ENCODE assay signal across 11 cellular contexts in genomic region chr11:48043111-48043997, GRCh38.
DNase-seq lines count a peak whose midpoint lies in the region; ATAC-seq and TF ChIP-seq lines count a peak whose summit lies in the region.
"Had no signal": no experiment of that assay in that cellular context is flagged by ENCODE, and none has a peak within 500 bp of the region (broad histone marks: within the 10 kb centered on the region; RNA-seq: fewer than 3 reads in every experiment).

No MANE protein-coding gene starts in this region.

- peaks cover 51% of the 10 kb centered on the region for H3K4me1 Mint-ChIP-seq in activated naive CD8-positive, alpha-beta T cell (ENCODE audit: low read depth)
- peaks cover 54% of the 10 kb centered on the region for H3K4me1 Mint-ChIP-seq in stimulated activated memory B cell treated with anti-CD40 and anti-IgM and Interleukin-4, amounts not matched to agents 10 μg/mL and 1 μg/mL and 100 μg/mL, for 72 hours

- no peak for TF ChIP-seq POLR2A in breast epithelium (IDR thresholded peaks at IDR 0.05)

- no peaks in the 10 kb centered on the region for H3K27me3 ChIP-seq in WERI-Rb-1 (ENCODE audit: insufficient read depth, low read depth, severe bottlenecking)
- no peaks in the 10 kb centered on the region for H3K27me3 ChIP-seq in breast epithelium
- H3K27me3 ChIP-seq: adrenal gland had no signal

- H3K4me3 Mint-ChIP-seq in activated naive CD8-positive, alpha-beta T cell = peak overlapping the region; percentile 35
- H3K4me3 Mint-ChIP-seq in stimulated activated memory B cell treated with anti-CD40 and anti-IgM and Interleukin-4, amounts not matched to agents 10 μg/mL and 1 μg/mL and 100 μg/mL, for 72 hours = peak overlapping the region; percentile 54

- in situ Hi-C loops in GM13976 (cut with MboI; ENCODE audit: low sequenced_read_pairs, unreplicated experiment) = no loop called here

- H3K36me3 ChIP-seq in WERI-Rb-1 (no peaks in the 10 kb centered on the region), breast epithelium (no peaks in the 10 kb centered on the region)
- H3K36me3 ChIP-seq: adrenal gland had no signal

- H3K9me3 ChIP-seq in WERI-Rb-1 (ENCODE audit: severe bottlenecking) = no peaks in the 10 kb centered on the region
- no peaks in the 10 kb centered on the region for H3K9me3 ChIP-seq in breast epithelium
- H3K9me3 ChIP-seq: adrenal gland had no signal

- H3K4me3 ChIP-seq in WERI-Rb-1 (ENCODE audit: low read depth, low read length) = no peak overlapping the region
- no peak overlapping the region for H3K4me3 ChIP-seq in breast epithelium
- H3K4me3 ChIP-seq: adrenal gland had no signal

- peak; percentile 74 for ATAC-seq in HG02852 (IDR thresholded peaks at IDR 0.05; ENCODE audit: unreplicated experiment)
- peak; percentile 86 for ATAC-seq in stimulated activated memory B cell treated with anti-CD40 and anti-IgM and Interleukin-4, amounts not matched to agents 10 μg/mL and 1 μg/mL and 100 μg/mL, for 72 hours
- ATAC-seq: left colon had no signal

- DNase-seq in GM13976 (ENCODE audit: low spot score) (peak; percentile 34), WERI-Rb-1 (no peak), breast epithelium (ENCODE audit: low spot score in 2 of 2) (no peak)
- no peak for DNase-seq in stimulated activated naive CD4-positive, alpha-beta T cell treated with Interleukin-2 at 50 U/mL for 16 hours (lab: John Stamatoyannopoulos, UW)
- DNase-seq: adrenal gland, erythroblast, left colon, NCI-H510A treated with DMSO at 0.1 percent for 48 hours had no signal

- intact Hi-C loops in breast epithelium (cut with DNase I; ENCODE audit: low total_unique reads) = no loop called here

- H3K27ac ChIP-seq in WERI-Rb-1 = no peak overlapping the region
- H3K27ac ChIP-seq in breast epithelium = no peak overlapping the region

- H3K27ac Mint-ChIP-seq in activated naive CD8-positive, alpha-beta T cell = peak overlapping the region; percentile 16
- peak overlapping the region; percentile 72 for H3K27ac Mint-ChIP-seq in stimulated activated memory B cell treated with anti-CD40 and anti-IgM and Interleukin-4, amounts not matched to agents 10 μg/mL and 1 μg/mL and 100 μg/mL, for 72 hours

- TF ChIP-seq CTCF in GM13976 (IDR thresholded peaks at IDR 0.05; ENCODE audit: borderline replicate concordance, control extremely low read depth, extremely low read depth, insufficient read depth, missing control alignments) = no peak
- no peak for TF ChIP-seq CTCF in WERI-Rb-1 (IDR thresholded peaks at IDR 0.05; ENCODE audit: low read depth, low read length)
- no peak for TF ChIP-seq CTCF in breast epithelium (IDR thresholded peaks at IDR 0.05)

- no peaks in the 10 kb centered on the region for H3K4me1 ChIP-seq in breast epithelium
- H3K4me1 ChIP-seq: adrenal gland had no signal

- no peaks in the 10 kb centered on the region for H3K9me3 Mint-ChIP-seq in activated naive CD8-positive, alpha-beta T cell (ENCODE audit: low read depth)
- no peaks in the 10 kb centered on the region for H3K9me3 Mint-ChIP-seq in stimulated activated memory B cell treated with anti-CD40 and anti-IgM and Interleukin-4, amounts not matched to agents 10 μg/mL and 1 μg/mL and 100 μg/mL, for 72 hours

- H3K27me3 Mint-ChIP-seq in activated naive CD8-positive, alpha-beta T cell = no peaks in the 10 kb centered on the region
- no peaks in the 10 kb centered on the region for H3K27me3 Mint-ChIP-seq in stimulated activated memory B cell treated with anti-CD40 and anti-IgM and Interleukin-4, amounts not matched to agents 10 μg/mL and 1 μg/mL and 100 μg/mL, for 72 hours

- H3K36me3 Mint-ChIP-seq in activated naive CD8-positive, alpha-beta T cell = peaks cover 6% of the 10 kb centered on the region
- H3K36me3 Mint-ChIP-seq in stimulated activated memory B cell treated with anti-CD40 and anti-IgM and Interleukin-4, amounts not matched to agents 10 μg/mL and 1 μg/mL and 100 μg/mL, for 72 hours = peaks cover 6% of the 10 kb centered on the region
